In the genomic region with DNA sequence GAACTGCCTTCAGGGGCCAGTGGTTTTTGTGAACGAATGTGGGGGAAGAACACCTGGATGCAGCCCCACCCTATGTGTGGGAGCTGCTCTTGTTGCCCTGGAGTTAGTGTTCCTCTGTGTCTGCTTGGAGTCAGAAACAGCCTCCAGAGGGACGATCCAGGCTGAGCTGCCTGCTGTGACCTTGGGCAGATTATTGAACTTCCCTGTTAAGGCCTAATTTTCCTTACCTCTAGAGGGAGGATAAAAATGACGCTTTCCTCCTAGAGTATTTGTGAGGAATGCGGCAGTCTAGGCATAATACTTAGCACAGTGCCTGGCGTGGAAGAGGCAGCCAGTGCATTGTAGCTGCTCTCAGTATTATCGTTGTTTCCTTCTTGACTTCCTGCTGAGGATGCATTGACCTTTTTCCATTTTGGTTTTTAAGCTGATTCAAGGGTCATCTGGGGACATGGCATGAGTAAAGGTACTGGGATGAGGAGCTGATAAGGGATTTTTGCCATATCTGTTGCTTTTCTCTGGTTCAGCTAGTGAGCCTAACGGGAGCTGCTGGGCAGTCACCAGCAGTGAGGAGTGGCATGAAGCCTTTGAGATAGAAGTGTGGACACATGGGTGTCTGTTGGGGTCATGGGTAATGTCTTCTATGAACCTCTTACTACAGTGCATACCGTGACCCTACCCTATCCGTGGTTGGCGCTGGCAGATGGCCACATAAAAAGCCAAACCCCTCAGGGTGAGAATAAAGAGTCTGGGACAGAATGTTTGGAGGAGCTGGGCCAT, we compare ENCODE assay signal across 19 cellular contexts. TPM values are rescaled to one million over a fixed set of nuclear protein-coding genes. Genes with fewer than 3 reads are reported as not detected.
DNase-seq lines count a peak whose midpoint lies in the region; ATAC-seq, FAIRE-seq and TF ChIP-seq lines count a peak whose summit lies in the region.
"Had no signal": no experiment of that assay in that cellular context is flagged by ENCODE, and none has a peak within 500 bp of the region (broad histone marks: within the 10 kb centered on the region; RNA-seq: fewer than 3 reads in every experiment).

No MANE protein-coding gene starts in this region.

- ATAC-seq in Panc1 (peak; percentile 16; the same call in 1 of the 2 replicates), body of pancreas (peak; percentile 52), pancreas (peak; percentile 39 to 73 (median 54)), upper lobe of right lung (no peak)

- 42 to 59% methylated on average over 10 of the region's 10 CpGs for WGBS in body of pancreas, 2 donors
- 48 to 52% methylated on average over 10 of the region's 10 CpGs for WGBS in pancreas, 2 donors

- POLR2A ChIA-PET in Panc1 (lab: Charles Lee): no interaction called here

- H3K36me3 ChIP-seq in Panc1 (ENCODE audit: control insufficient read depth, insufficient read depth, low read length): peaks cover 26% of the 10 kb centered on the region
- H3K36me3 ChIP-seq in body of pancreas (replicated peaks in 1 of 2; ENCODE audit: insufficient read depth in 1 of 2, low read depth in 2 of 2): peaks cover 0 to 14% of the 10 kb centered on the region in 2 donors
- H3K36me3 ChIP-seq in pancreas: peaks cover 0 to 13% (median 10%) of the 10 kb centered on the region in 3 donors
- peaks cover 86% of the 10 kb centered on the region for H3K36me3 ChIP-seq in upper lobe of right lung

- no peak for TF ChIP-seq POLR2A in body of pancreas (IDR thresholded peaks at IDR 0.05)

- no peak overlapping the region for H3K4me3 ChIP-seq in Panc1 (ENCODE audit: low read depth in 2 of 2, low read length in 2 of 2)
- H3K4me3 ChIP-seq in body of pancreas: no peak overlapping the region
- no peak overlapping the region for H3K4me3 ChIP-seq in pancreas
- H3K4me3 ChIP-seq in upper lobe of right lung: no peak overlapping the region
- H3K4me3 ChIP-seq: dorsolateral prefrontal cortex, esophagus muscularis mucosa, lung, Peyer's patch, smooth muscle cell, thyroid gland had no signal

- no peak overlapping the region for H3K27ac ChIP-seq in Panc1 (ENCODE audit: low read length)
- peak overlapping the region; percentile 4 to 55 (median 29) for H3K27ac ChIP-seq in body of pancreas
- H3K27ac ChIP-seq in pancreas: peak overlapping the region in 2 of 4 donors; percentile 12 to 19
- no peak overlapping the region for H3K27ac ChIP-seq in upper lobe of right lung
- H3K27ac ChIP-seq: dorsolateral prefrontal cortex, esophagus muscularis mucosa, Peyer's patch, thyroid gland had no signal

- no peaks in the 10 kb centered on the region for H3K9me3 ChIP-seq in Panc1 (ENCODE audit: control insufficient read depth, insufficient read depth, low read depth, low read length)
- no peaks in the 10 kb centered on the region for H3K9me3 ChIP-seq in body of pancreas
- no peaks in the 10 kb centered on the region for H3K9me3 ChIP-seq in pancreas
- no peaks in the 10 kb centered on the region for H3K9me3 ChIP-seq in upper lobe of right lung
- H3K9me3 ChIP-seq: esophagus muscularis mucosa, Peyer's patch, thyroid gland had no signal

- DNase-seq in Panc1 (ENCODE audit: low read depth, low spot score) (no peak), body of pancreas (no peak), pancreas (no peak), upper lobe of right lung (no peak), NCI-H510A (lab: John Stamatoyannopoulos, UW) (no peak)
- DNase-seq: activated CD4-positive, alpha-beta T cell treated with anti-CD3 and anti-CD28 coated beads, Interleukin-2, amount 50 U/mL, for 4 hours; activated T-cell treated with anti-CD3 and anti-CD28 coated beads, Interleukin-2, amount 50 U/mL, for 1 hour; dorsolateral prefrontal cortex; NCI-H1105 treated with DMSO at 0.1 percent for 48 hours; NCI-H2171 treated with DMSO at 0.1 percent for 48 hours; Peyer's patch; thyroid gland had no signal

- no peak for TF ChIP-seq CTCF in Panc1 (IDR thresholded peaks at IDR 0.05)
- peak in 1 of 7 experiments; percentile 8 for TF ChIP-seq CTCF in body of pancreas (IDR thresholded peaks at IDR 0.05)
- no peak for TF ChIP-seq CTCF in pancreas (IDR thresholded peaks at IDR 0.05)
- no peak for TF ChIP-seq CTCF in upper lobe of right lung (IDR thresholded peaks at IDR 0.05)

- no peaks in the 10 kb centered on the region for H3K27me3 ChIP-seq in Panc1 (ENCODE audit: control insufficient read depth, insufficient read depth, low read length)
- no peaks in the 10 kb centered on the region for H3K27me3 ChIP-seq in body of pancreas
- no peaks in the 10 kb centered on the region for H3K27me3 ChIP-seq in pancreas
- no peaks in the 10 kb centered on the region for H3K27me3 ChIP-seq in upper lobe of right lung
- H3K27me3 ChIP-seq: dorsolateral prefrontal cortex, esophagus muscularis mucosa, Peyer's patch, thyroid gland had no signal

- no TSS peak for BruUV-seq in Panc1 (replicated peaks; lab: Mats Ljungman, UMichigan)

- intact Hi-C loops in Panc1 (cut with micrococcal nuclease; ENCODE audit: unreplicated experiment) (no loop called here), body of pancreas (cut with DNase I) (no loop called here), pancreas (cut with DNase I) (no loop called here), upper lobe of right lung (cut with DNase I) (no loop called here)

- H3K4me1 ChIP-seq in Panc1 (ENCODE audit: control insufficient read depth, insufficient read depth, low read length): no peaks in the 10 kb centered on the region; the same call in 1 of the 2 replicates
- H3K4me1 ChIP-seq in body of pancreas: peaks cover 16% of the 10 kb centered on the region
- H3K4me1 ChIP-seq in pancreas: peaks cover 0 to 11% (median 3%) of the 10 kb centered on the region in 3 donors
- H3K4me1 ChIP-seq in upper lobe of right lung: peaks cover 6% of the 10 kb centered on the region

- FAIRE-seq in pancreas (lab: Jason Lieb, UNC): no peak
- FAIRE-seq: bronchial epithelial cell, TTC549 had no signal

- in situ Hi-C loops in Panc1 (cut with HindIII; ENCODE audit: low pct_unique_long_range_greater_than_20kb, low sequenced_read_pairs): no loop called here

- CTCF ChIA-PET in Panc1 (lab: Charles Lee): no interaction called here

RNA-seq across cellular contexts. Expression of a gene that starts 6.4 kb away (rescaled TPM):
- total RNA-seq in Panc1 (2021; ENCODE audit: unreplicated experiment): 37.9 TPM
- polyA plus RNA-seq in Panc1 (2012; ENCODE audit: insufficient read length): 27.8 TPM
- total RNA-seq in body of pancreas: 10 to 100 TPM; 14.8 to 32.6 TPM
- total RNA-seq in pancreas: 10 to 100 TPM; 11.9 to 23.6 (median 14.3) TPM
- polyA plus RNA-seq in pancreas: 10 to 100 TPM; 22.3 to 34.9 TPM
- 29.4 TPM for total RNA-seq in upper lobe of right lung

RNA-seq across cellular contexts. Expression of a gene that starts 28.4 kb away (rescaled TPM):
- total RNA-seq in Panc1 (2021; ENCODE audit: unreplicated experiment): 0.64 TPM
- polyA plus RNA-seq in Panc1 (2012; ENCODE audit: insufficient read length): 1.2 TPM
- total RNA-seq in body of pancreas: 100 to 1,000 TPM; 163 to 226 TPM
- total RNA-seq in pancreas: 100 to 1,000 TPM in 1 of 6 donors, 10 to 100 TPM in 5; 59.8 to 159 (median 67.7) TPM
- polyA plus RNA-seq in pancreas: 100 to 1,000 TPM; 148 to 180 TPM
- total RNA-seq in upper lobe of right lung: 3.0 TPM
- total RNA-seq: bronchial epithelial cell, G401, smooth muscle cell had no signal
- polyA plus RNA-seq: BJ had no signal

RNA-seq across cellular contexts. Expression of a gene that starts 29.8 kb away (rescaled TPM):
- total RNA-seq in Panc1 (2021; ENCODE audit: unreplicated experiment) (53.1 TPM), body of pancreas (1 to 10 TPM; 4.3 to 6.5 TPM), pancreas (10 to 100 TPM in 1 of 6 donors, 1 to 10 TPM in 5; 1.8 to 11.8 (median 3.6) TPM), upper lobe of right lung (43.8 TPM)
- polyA plus RNA-seq in Panc1 (2012; ENCODE audit: insufficient read length): 58.1 TPM
- polyA plus RNA-seq in pancreas: 1 to 10 TPM; 3.8 to 7.1 TPM

RNA-seq across cellular contexts. Expression of a gene that starts 56.3 kb away (rescaled TPM):
- total RNA-seq in Panc1 (2021; ENCODE audit: unreplicated experiment): 8.0 TPM
- 7.8 TPM for polyA plus RNA-seq in Panc1 (2012; ENCODE audit: insufficient read length)
- total RNA-seq in body of pancreas: 10 to 100 TPM in 1 of 2 donors, 1 to 10 TPM in 1; 5.7 to 14.8 TPM
- total RNA-seq in pancreas: 1 to 10 TPM; 3.7 to 6.2 (median 4.6) TPM
- polyA plus RNA-seq in pancreas: 1 to 10 TPM; 4.1 to 9.1 TPM
- total RNA-seq in upper lobe of right lung: 20.5 TPM

Comparison
In these comparisons a context has a peak if more than half of its experiments do, and no peak if none do; other contexts are left out.
1. H3K27ac ChIP-seq: peak in body of pancreas (4 of 4); none in Panc1 (single experiment) and upper lobe of right lung (single experiment).
2. RNA of a gene that starts 28.4 kb away (total RNA-seq): 163 to 226 TPM in body of pancreas and 59.8 to 159 TPM in pancreas; 3.0 TPM in upper lobe of right lung (single experiment) and 0.64 TPM in Panc1 (single experiment); every median in the first group is over 10 times any median in the second.